In the genomic region with DNA sequence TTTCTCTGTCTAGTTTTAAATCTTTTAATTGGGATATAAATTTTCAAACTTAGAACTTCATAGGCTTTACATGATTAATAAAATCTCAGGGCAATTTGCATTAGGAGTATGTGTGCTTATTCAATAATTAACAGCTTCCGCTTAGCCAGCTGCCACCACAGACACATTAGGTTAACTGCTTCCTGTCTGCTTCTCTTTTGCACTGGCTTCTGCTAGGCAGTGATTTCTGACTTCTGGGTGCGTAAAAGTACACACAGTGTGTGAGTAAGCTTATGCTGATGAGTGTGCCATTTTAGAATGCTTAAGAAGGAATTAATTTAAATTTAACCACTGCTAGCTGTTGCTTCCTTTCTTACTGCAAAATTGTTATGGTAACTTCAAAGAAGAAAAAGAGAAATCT, we compare ENCODE assay signal across 14 cellular contexts.
DNase-seq lines count a peak whose midpoint lies in the region; ATAC-seq, FAIRE-seq and TF ChIP-seq lines count a peak whose summit lies in the region.
"Had no signal": no experiment of that assay in that cellular context is flagged by ENCODE, and none has a peak within 500 bp of the region (broad histone marks: within the 10 kb centered on the region; RNA-seq: fewer than 3 reads in every experiment).

No MANE protein-coding gene starts in this region.

- H3K27me3 ChIP-seq in GM23248 (replicated peaks; ENCODE audit: insufficient read depth) (0 out of 2 replicates have a peak, but pooled peaks cover 3% of the 10 kb centered on the region), dorsolateral prefrontal cortex (peaks cover 0 to 20% (median 0%) of the 10 kb centered on the region in 45 donors)

- DNase-seq in left kidney (ENCODE audit: low read depth, low spot score) = peak; percentile 46
- DNase-seq in GM23248 = no peak
- no peak for DNase-seq in urothelium cell line (ENCODE audit: low spot score)
- DNase-seq in dorsolateral prefrontal cortex = no peak
- DNase-seq: activated T-cell treated with anti-CD3 and anti-CD28 coated beads, Interleukin-2, amount 50 U/mL, for 48 hours; DMS 273 treated with DMSO at 0.1 percent for 48 hours; left ventricle myocardium inferior; NCI-H1436 treated with DMSO at 0.1 percent for 48 hours; occipital lobe had no signal

- no peaks in the 10 kb centered on the region for H3K9me2 ChIP-seq in GM23248 (ENCODE audit: insufficient read depth)

- no peak for FAIRE-seq in urothelium cell line (lab: Jason Lieb, UNC)
- FAIRE-seq: bronchial epithelial cell had no signal

- no peaks in the 10 kb centered on the region for H3F3A ChIP-seq in GM23248 (ENCODE audit: insufficient read depth)

- H3K9ac ChIP-seq in GM23248 = no peak overlapping the region

- in situ Hi-C loops in GM23248 (cut with MboI) = no loop called here

- TF ChIP-seq CTCF in dorsolateral prefrontal cortex (IDR thresholded peaks at IDR 0.05 in 54 of 56, conservative IDR thresholded peaks at IDR 0.05 in 2 of 56; ENCODE audit: low read depth in 1 of 56, partially characterized antibody in 56 of 56) = no peak

- H4K20me1 ChIP-seq in GM23248 (ENCODE audit: insufficient read depth) = no peaks in the 10 kb centered on the region

- H3K4me3 ChIP-seq in GM23248 (no peak overlapping the region), dorsolateral prefrontal cortex (no peak overlapping the region)
- H3K4me3 ChIP-seq: left ventricle myocardium inferior had no signal

- peak; percentile 73 for ATAC-seq in GM19025 (IDR thresholded peaks at IDR 0.05; ENCODE audit: low read depth, unreplicated experiment)
- peak; percentile 85 for ATAC-seq in HG02588 (IDR thresholded peaks at IDR 0.05; ENCODE audit: unreplicated experiment)
- peak; percentile 65 for ATAC-seq in HG03521 (IDR thresholded peaks at IDR 0.05; ENCODE audit: unreplicated experiment)

- no peak overlapping the region for H3K27ac ChIP-seq in GM23248
- no peak overlapping the region for H3K27ac ChIP-seq in dorsolateral prefrontal cortex
- H3K27ac ChIP-seq: left ventricle myocardium inferior, RWPE1 had no signal

- H3K9me3 ChIP-seq in GM23248 (ENCODE audit: low read depth) = no peaks in the 10 kb centered on the region
- H3K9me3 ChIP-seq: left ventricle myocardium inferior had no signal

- WGBS in GM23248 (ENCODE audit: low coverage in 1 of 2, low lambda C conversion rate in 2 of 2, missing lambda C conversion rate in 2 of 2), 2 experiments = 71 to 80% methylated on average over 2 of the region's 2 CpGs

- H3K36me3 ChIP-seq in GM23248 (ENCODE audit: low read depth) = no peaks in the 10 kb centered on the region
- H3K36me3 ChIP-seq: left ventricle myocardium inferior had no signal

- no peak overlapping the region for H2AFZ ChIP-seq in GM23248

- no peaks in the 10 kb centered on the region for H3K79me2 ChIP-seq in GM23248 (ENCODE audit: insufficient read depth)

- intact Hi-C loops in dorsolateral prefrontal cortex (cut with DNase I) = no loop called here

- no peak overlapping the region for H3K4me2 ChIP-seq in GM23248 (ENCODE audit: unreplicated experiment)

- no peaks in the 10 kb centered on the region for H3K4me1 ChIP-seq in GM23248 (ENCODE audit: insufficient read depth)
- H3K4me1 ChIP-seq: left ventricle myocardium inferior had no signal
